Comparison of ENCODE assay signal across 24 cellular contexts in genomic region chr17:78281249-78281865, GRCh38. TPM values are rescaled to one million over a fixed set of nuclear protein-coding genes. Genes with fewer than 3 reads are reported as not detected.
DNase-seq lines count a peak whose midpoint lies in the region; ATAC-seq and TF ChIP-seq lines count a peak whose summit lies in the region.
"Had no signal": no experiment of that assay in that cellular context is flagged by ENCODE, and none has a peak within 500 bp of the region (broad histone marks: within the 10 kb centered on the region; RNA-seq: fewer than 3 reads in every experiment).

No MANE protein-coding gene starts in this region.

- POLR2A ChIA-PET in HEK293 (lab: Yijun Ruan, JAX): no interaction called here

- peak overlapping the region; percentile 8 to 30 for H3K9ac ChIP-seq in duodenal mucosa (ENCODE audit: low read depth in 1 of 2, low read length in 2 of 2)

- H3K27ac ChIP-seq in HEK293 (ENCODE audit: extremely low read depth, low read depth, low read length): no peak overlapping the region
- H3K27ac ChIP-seq in duodenal mucosa (ENCODE audit: low read depth, low read length): peak overlapping the region; percentile 45
- H3K27ac ChIP-seq in right lobe of liver: no peak overlapping the region
- H3K27ac ChIP-seq: C4-2B, PC-9, transverse colon had no signal

- no peaks in the 10 kb centered on the region for H3K27me3 ChIP-seq in duodenal mucosa (ENCODE audit: control insufficient read depth in 1 of 2, insufficient read depth in 2 of 2, low read length in 2 of 2)
- H3K27me3 ChIP-seq in right lobe of liver: no peaks in the 10 kb centered on the region
- H3K27me3 ChIP-seq: transverse colon had no signal

- CTCF ChIA-PET in HEK293 (lab: Yijun Ruan, JAX): interaction anchor here (0.5 to 1.7 kb wide), 3 partner anchors 12 to 80 kb away, joined by 3 to 6 read pairs (median 3); no protein-coding TSS in a partner anchor

- H3K4me1 ChIP-seq in HEK293 (ENCODE audit: control insufficient read depth, insufficient read depth, low read length): no peaks in the 10 kb centered on the region
- peaks cover 18 to 21% of the 10 kb centered on the region in 2 donors for H3K4me1 ChIP-seq in duodenal mucosa (ENCODE audit: control insufficient read depth in 1 of 2, insufficient read depth in 2 of 2, low read length in 2 of 2)
- peaks cover 0 to 10% (median 0%) of the 10 kb centered on the region in 4 donors for H3K4me1 ChIP-seq in right lobe of liver

- H3K4me3 ChIP-seq in HEK293 (ENCODE audit: low read depth, low read length) (no peak overlapping the region), duodenal mucosa (ENCODE audit: low read depth in 1 of 2, low read length in 2 of 2) (no peak overlapping the region), right lobe of liver (no peak overlapping the region)
- H3K4me3 ChIP-seq: PC-9, smooth muscle cell, transverse colon had no signal

- no peak for TF ChIP-seq POLR2A in right lobe of liver (IDR thresholded peaks at IDR 0.05)

- ATAC-seq in right lobe of liver (peak; percentile 22 to 68 (median 36)), GM21367 (IDR thresholded peaks at IDR 0.05; ENCODE audit: unreplicated experiment) (no peak)
- ATAC-seq: HCT116 had no signal

- H3K36me3 ChIP-seq in HEK293 (ENCODE audit: control insufficient read depth in 2 of 2, insufficient read depth in 1 of 2, low read length in 2 of 2): no peaks in the 10 kb centered on the region
- H3K36me3 ChIP-seq in duodenal mucosa (ENCODE audit: control insufficient read depth in 1 of 2, insufficient read depth in 2 of 2, low read length in 2 of 2): no peaks in the 10 kb centered on the region
- no peaks in the 10 kb centered on the region for H3K36me3 ChIP-seq in right lobe of liver
- H3K36me3 ChIP-seq: transverse colon had no signal

- 57% methylated on average over 5 of the region's 17 CpGs for WGBS in right lobe of liver (ENCODE audit: insufficient coverage, low coverage, low lambda C conversion rate, missing lambda C conversion rate)

- DNase-seq in right lobe of liver: no peak
- peak; percentile 66 for DNase-seq in renal cortical epithelial cell (ENCODE audit: low read depth)
- DNase-seq in NCI-H748 treated with DMSO at 0.1 percent for 48 hours (lab: John Stamatoyannopoulos, UW): no peak
- no peak for DNase-seq in middle frontal gyrus (ENCODE audit: extremely low spot score, low spot score)
- DNase-seq: activated naive CD4-positive, alpha-beta T cell treated with anti-CD3 and anti-CD28 coated beads, Interleukin-2, amount 10 ng/mL, durations not matched to agents 7 days and 5 days; DND-41; effector CD4-positive, alpha-beta T cell; kidney; NCI-H1436 treated with DMSO at 0.1 percent for 48 hours; NCI-H510A; PC-9; SHP77 treated with DMSO at 0.1 percent for 48 hours; stimulated activated CD4-positive, alpha-beta T cell treated with anti-CD3 and anti-CD28 coated beads, Interleukin-2, amount 100 ng/mL, for 24 hours; T1000; transverse colon had no signal

- intact Hi-C loops in right lobe of liver (cut with DNase I): loop anchor here in 1 of 2 donors (10.0 kb wide), 1 partner anchor 143 kb away; no protein-coding TSS in a partner anchor

- no peaks in the 10 kb centered on the region for H3K9me3 ChIP-seq in HEK293 (ENCODE audit: control insufficient read depth, insufficient read depth, low read depth, low read length)
- H3K9me3 ChIP-seq in duodenal mucosa (ENCODE audit: control insufficient read depth in 1 of 2, low read length in 2 of 2): no peaks in the 10 kb centered on the region
- H3K9me3 ChIP-seq in right lobe of liver: no peaks in the 10 kb centered on the region
- H3K9me3 ChIP-seq: transverse colon had no signal

- TF ChIP-seq CTCF in HEK293 (tag by site-specific recombination; IDR thresholded peaks at IDR 0.05) (no peak), right lobe of liver (IDR thresholded peaks at IDR 0.05) (no peak)

TF ChIP-seq in HEK293, 187 proteins besides CTCF, POLR2A, EP300 and RAD21:
- TF ChIP-seq ZFHX2 (tag by site-specific recombination; conservative IDR thresholded peaks at IDR 0.05) (peak; percentile 58), ZNF521 (tag by site-specific recombination; IDR thresholded peaks at IDR 0.05) (no peak), ZNF776 (tag by site-specific recombination; IDR thresholded peaks at IDR 0.05; ENCODE audit: borderline replicate concordance) (no peak), ZBTB49 (tag by site-specific recombination; IDR thresholded peaks at IDR 0.05; ENCODE audit: low read depth) (no peak), EGR2 (tag by site-specific recombination; IDR thresholded peaks at IDR 0.05; ENCODE audit: low read depth) (peak; percentile 76)

RNA-seq across cellular contexts. Expression of gene TMEM235, which starts 49.9 kb away (rescaled TPM):
- total RNA-seq in right lobe of liver (not detected), renal cortical epithelial cell (not detected in 2 replicates)
- total RNA-seq: chondrocyte, epithelial cell of proximal tubule, kidney, omental fat pad, PC-9, smooth muscle cell, transverse colon had no signal
